Comparison of ENCODE assay signal across 1 cellular context in the genomic region with DNA sequence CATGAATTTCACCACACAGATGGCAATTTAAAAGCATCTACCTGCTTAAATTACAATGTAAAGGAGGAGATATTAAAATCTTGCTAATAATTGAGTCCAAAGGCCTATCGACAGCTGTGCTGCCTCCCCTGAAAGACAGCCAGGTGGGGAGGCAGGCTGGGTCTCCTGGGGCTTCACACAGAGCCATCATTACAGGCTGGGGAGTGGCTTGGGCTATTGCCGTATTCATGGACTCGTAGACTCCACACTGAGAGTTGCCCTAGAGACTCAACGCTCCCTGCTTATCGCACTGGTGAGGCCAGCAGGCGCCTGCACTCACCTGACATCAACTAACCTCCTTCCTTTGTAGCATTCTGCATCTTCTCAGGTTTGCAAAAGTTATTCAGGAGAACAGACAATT.
TF ChIP-seq lines count a peak whose summit lies in the region.

No MANE protein-coding gene starts in this region.

TF ChIP-seq in WTC11, 78 proteins besides CTCF, POLR2A, EP300 and RAD21 (continued from another document):
- TF ChIP-seq, protein P1, sequence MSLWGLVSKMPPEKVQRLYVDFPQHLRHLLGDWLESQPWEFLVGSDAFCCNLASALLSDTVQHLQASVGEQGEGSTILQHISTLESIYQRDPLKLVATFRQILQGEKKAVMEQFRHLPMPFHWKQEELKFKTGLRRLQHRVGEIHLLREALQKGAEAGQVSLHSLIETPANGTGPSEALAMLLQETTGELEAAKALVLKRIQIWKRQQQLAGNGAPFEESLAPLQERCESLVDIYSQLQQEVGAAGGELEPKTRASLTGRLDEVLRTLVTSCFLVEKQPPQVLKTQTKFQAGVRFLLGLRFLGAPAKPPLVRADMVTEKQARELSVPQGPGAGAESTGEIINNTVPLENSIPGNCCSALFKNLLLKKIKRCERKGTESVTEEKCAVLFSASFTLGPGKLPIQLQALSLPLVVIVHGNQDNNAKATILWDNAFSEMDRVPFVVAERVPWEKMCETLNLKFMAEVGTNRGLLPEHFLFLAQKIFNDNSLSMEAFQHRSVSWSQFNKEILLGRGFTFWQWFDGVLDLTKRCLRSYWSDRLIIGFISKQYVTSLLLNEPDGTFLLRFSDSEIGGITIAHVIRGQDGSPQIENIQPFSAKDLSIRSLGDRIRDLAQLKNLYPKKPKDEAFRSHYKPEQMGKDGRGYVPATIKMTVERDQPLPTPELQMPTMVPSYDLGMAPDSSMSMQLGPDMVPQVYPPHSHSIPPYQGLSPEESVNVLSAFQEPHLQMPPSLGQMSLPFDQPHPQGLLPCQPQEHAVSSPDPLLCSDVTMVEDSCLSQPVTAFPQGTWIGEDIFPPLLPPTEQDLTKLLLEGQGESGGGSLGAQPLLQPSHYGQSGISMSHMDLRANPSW (CRISPR knock-in tag; conservative IDR thresholded peaks at IDR 0.05; ENCODE audit: low read depth) = no peak
- TF ChIP-seq, protein P2, sequence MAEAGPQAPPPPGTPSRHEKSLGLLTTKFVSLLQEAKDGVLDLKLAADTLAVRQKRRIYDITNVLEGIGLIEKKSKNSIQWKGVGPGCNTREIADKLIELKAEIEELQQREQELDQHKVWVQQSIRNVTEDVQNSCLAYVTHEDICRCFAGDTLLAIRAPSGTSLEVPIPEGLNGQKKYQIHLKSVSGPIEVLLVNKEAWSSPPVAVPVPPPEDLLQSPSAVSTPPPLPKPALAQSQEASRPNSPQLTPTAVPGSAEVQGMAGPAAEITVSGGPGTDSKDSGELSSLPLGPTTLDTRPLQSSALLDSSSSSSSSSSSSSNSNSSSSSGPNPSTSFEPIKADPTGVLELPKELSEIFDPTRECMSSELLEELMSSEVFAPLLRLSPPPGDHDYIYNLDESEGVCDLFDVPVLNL (CRISPR knock-in tag; IDR thresholded peaks at IDR 0.05; ENCODE audit: borderline replicate concordance, low read depth) = no peak
- TF ChIP-seq ESRRA (CRISPR knock-in tag; IDR thresholded peaks at IDR 0.05; ENCODE audit: borderline replicate concordance) = no peak
- TF ChIP-seq, protein P3, sequence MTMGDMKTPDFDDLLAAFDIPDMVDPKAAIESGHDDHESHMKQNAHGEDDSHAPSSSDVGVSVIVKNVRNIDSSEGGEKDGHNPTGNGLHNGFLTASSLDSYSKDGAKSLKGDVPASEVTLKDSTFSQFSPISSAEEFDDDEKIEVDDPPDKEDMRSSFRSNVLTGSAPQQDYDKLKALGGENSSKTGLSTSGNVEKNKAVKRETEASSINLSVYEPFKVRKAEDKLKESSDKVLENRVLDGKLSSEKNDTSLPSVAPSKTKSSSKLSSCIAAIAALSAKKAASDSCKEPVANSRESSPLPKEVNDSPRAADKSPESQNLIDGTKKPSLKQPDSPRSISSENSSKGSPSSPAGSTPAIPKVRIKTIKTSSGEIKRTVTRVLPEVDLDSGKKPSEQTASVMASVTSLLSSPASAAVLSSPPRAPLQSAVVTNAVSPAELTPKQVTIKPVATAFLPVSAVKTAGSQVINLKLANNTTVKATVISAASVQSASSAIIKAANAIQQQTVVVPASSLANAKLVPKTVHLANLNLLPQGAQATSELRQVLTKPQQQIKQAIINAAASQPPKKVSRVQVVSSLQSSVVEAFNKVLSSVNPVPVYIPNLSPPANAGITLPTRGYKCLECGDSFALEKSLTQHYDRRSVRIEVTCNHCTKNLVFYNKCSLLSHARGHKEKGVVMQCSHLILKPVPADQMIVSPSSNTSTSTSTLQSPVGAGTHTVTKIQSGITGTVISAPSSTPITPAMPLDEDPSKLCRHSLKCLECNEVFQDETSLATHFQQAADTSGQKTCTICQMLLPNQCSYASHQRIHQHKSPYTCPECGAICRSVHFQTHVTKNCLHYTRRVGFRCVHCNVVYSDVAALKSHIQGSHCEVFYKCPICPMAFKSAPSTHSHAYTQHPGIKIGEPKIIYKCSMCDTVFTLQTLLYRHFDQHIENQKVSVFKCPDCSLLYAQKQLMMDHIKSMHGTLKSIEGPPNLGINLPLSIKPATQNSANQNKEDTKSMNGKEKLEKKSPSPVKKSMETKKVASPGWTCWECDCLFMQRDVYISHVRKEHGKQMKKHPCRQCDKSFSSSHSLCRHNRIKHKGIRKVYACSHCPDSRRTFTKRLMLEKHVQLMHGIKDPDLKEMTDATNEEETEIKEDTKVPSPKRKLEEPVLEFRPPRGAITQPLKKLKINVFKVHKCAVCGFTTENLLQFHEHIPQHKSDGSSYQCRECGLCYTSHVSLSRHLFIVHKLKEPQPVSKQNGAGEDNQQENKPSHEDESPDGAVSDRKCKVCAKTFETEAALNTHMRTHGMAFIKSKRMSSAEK (CRISPR knock-in tag; IDR thresholded peaks at IDR 0.05; ENCODE audit: borderline replicate concordance) = no peak
